Comparison of ENCODE assay signal across 1 cellular context in genomic region chr11:119381186-119381988, GRCh38.
TF ChIP-seq lines count a peak whose summit lies in the region.

USP2 (minus strand) TSS chr11:119381690; CDS start chr11:119373480, 8,210 bp downstream.

TF ChIP-seq in HepG2, 621 proteins besides CTCF, POLR2A, EP300 and RAD21 (continued from another document and continues in another):
- TF ChIP-seq SKIL (CRISPR knock-in tag; IDR thresholded peaks at IDR 0.05; ENCODE audit: borderline replicate concordance) (peak; percentile 47; the same call in 1 of the 2 replicates), ARHGAP35 (CRISPR knock-in tag; IDR thresholded peaks at IDR 0.05; ENCODE audit: borderline replicate concordance) (peak; percentile 78; the same call in 1 of the 2 replicates), ZBTB20 (CRISPR knock-in tag; IDR thresholded peaks at IDR 0.05; ENCODE audit: borderline replicate concordance, low read depth) (peak; percentile 45; the same call in 1 of the 2 replicates), HOXD1 (CRISPR knock-in tag; IDR thresholded peaks at IDR 0.05) (0 out of 2 replicates have a peak, but pooled peaks have one; percentile 46), MEIS2 (CRISPR knock-in tag; IDR thresholded peaks at IDR 0.05) (no peak), PBX2 (CRISPR knock-in tag; IDR thresholded peaks at IDR 0.05) (no peak), HOXA9 (CRISPR knock-in tag; IDR thresholded peaks at IDR 0.05; ENCODE audit: borderline replicate concordance) (no peak), ZNF772 (CRISPR knock-in tag; IDR thresholded peaks at IDR 0.05) (peak; percentile 76), ZNF205 (CRISPR knock-in tag; IDR thresholded peaks at IDR 0.05) (peak; percentile 90; the same call in 1 of the 2 replicates), NFYC (CRISPR knock-in tag; IDR thresholded peaks at IDR 0.05) (peak; percentile 78), NFE2L2 (IDR thresholded peaks at IDR 0.05; ENCODE audit: low read length) (no peak), MAX (IDR thresholded peaks at IDR 0.05) (peak; percentile 100), NBN (conservative IDR thresholded peaks at IDR 0.05) (no peak), ZNF773 (CRISPR knock-in tag; IDR thresholded peaks at IDR 0.05; ENCODE audit: borderline replicate concordance) (0 out of 2 replicates have a peak, but pooled peaks have one; percentile 14), ZNF101 (CRISPR knock-in tag; IDR thresholded peaks at IDR 0.05; ENCODE audit: borderline replicate concordance, low read depth) (no peak), AFF4 (CRISPR knock-in tag; IDR thresholded peaks at IDR 0.05) (0 out of 2 replicates have a peak, but pooled peaks have one; percentile 73), ZNF234 (CRISPR knock-in tag; conservative IDR thresholded peaks at IDR 0.05) (no peak), NR0B2 (CRISPR knock-in tag; IDR thresholded peaks at IDR 0.05) (peak; percentile 99; the same call in 1 of the 2 replicates), HIVEP1 (CRISPR knock-in tag; IDR thresholded peaks at IDR 0.05) (peak; percentile 89), MED1 (CRISPR knock-in tag; IDR thresholded peaks at IDR 0.05) (peak; percentile 57; the same call in 1 of the 2 replicates), ZNF790 (CRISPR knock-in tag; IDR thresholded peaks at IDR 0.05; ENCODE audit: borderline replicate concordance) (no peak), IKZF1 (IDR thresholded peaks at IDR 0.05) (no peak), SIX4 (CRISPR knock-in tag; IDR thresholded peaks at IDR 0.05) (peak; percentile 46; the same call in 1 of the 2 replicates), ZBTB34 (CRISPR knock-in tag; IDR thresholded peaks at IDR 0.05) (no peak; the same call in 1 of the 2 replicates), PREB (CRISPR knock-in tag; IDR thresholded peaks at IDR 0.05) (no peak), TEAD3 (CRISPR knock-in tag; optimal IDR thresholded peaks at IDR 0.05; ENCODE audit: borderline replicate concordance) (peak; percentile 52), TRIM22 (IDR thresholded peaks at IDR 0.05) (no peak), KMT2A (CRISPR knock-in tag; IDR thresholded peaks at IDR 0.05) (no peak), TOE1 (CRISPR knock-in tag; IDR thresholded peaks at IDR 0.05) (peak; percentile 64; the same call in 1 of the 2 replicates), ZNF75D (CRISPR knock-in tag; IDR thresholded peaks at IDR 0.05; ENCODE audit: borderline replicate concordance) (no peak), KAT7 (CRISPR knock-in tag; IDR thresholded peaks at IDR 0.05; ENCODE audit: borderline replicate concordance) (peak; percentile 48; the same call in 1 of the 2 replicates), ZEB1 (IDR thresholded peaks at IDR 0.05; ENCODE audit: insufficient replicate concordance, low read depth) (no peak), AGO2 (optimal IDR thresholded peaks at IDR 0.05; ENCODE audit: low read depth, low read length) (peak; percentile 13), ELF4 (CRISPR knock-in tag; IDR thresholded peaks at IDR 0.05; ENCODE audit: borderline replicate concordance) (peak; percentile 77; the same call in 1 of the 2 replicates), BRF2 (CRISPR knock-in tag; IDR thresholded peaks at IDR 0.05) (peak; percentile 72; the same call in 1 of the 2 replicates), MYC (CRISPR knock-in tag; IDR thresholded peaks at IDR 0.05; ENCODE audit: borderline replicate concordance) (peak; percentile 94), ZNF556 (CRISPR knock-in tag; IDR thresholded peaks at IDR 0.05; ENCODE audit: borderline replicate concordance) (no peak; the same call in 1 of the 2 replicates), ZBTB8A (CRISPR knock-in tag; IDR thresholded peaks at IDR 0.05; ENCODE audit: borderline replicate concordance, low read depth) (no peak), ZNF280B (CRISPR knock-in tag; IDR thresholded peaks at IDR 0.05; ENCODE audit: borderline replicate concordance) (peak; percentile 41; the same call in 1 of the 2 replicates), CC2D1A (CRISPR knock-in tag; IDR thresholded peaks at IDR 0.05) (no peak), ZNF549 (CRISPR knock-in tag; IDR thresholded peaks at IDR 0.05) (no peak), ZGPAT (CRISPR knock-in tag; IDR thresholded peaks at IDR 0.05) (peak; percentile 84), HCFC1 (IDR thresholded peaks at IDR 0.05; ENCODE audit: low read depth, low read length) (no peak), ZBTB38 (CRISPR knock-in tag; IDR thresholded peaks at IDR 0.05) (no peak; the same call in 1 of the 2 replicates), SP5 (CRISPR knock-in tag; IDR thresholded peaks at IDR 0.05; ENCODE audit: borderline replicate concordance, low read depth) (peak; percentile 45; the same call in 1 of the 2 replicates), ZNF124 (CRISPR knock-in tag; IDR thresholded peaks at IDR 0.05) (peak; percentile 72; the same call in 1 of the 2 replicates), PAX8 (CRISPR knock-in tag; IDR thresholded peaks at IDR 0.05; ENCODE audit: borderline replicate concordance) (no peak), KLF13 (CRISPR knock-in tag; IDR thresholded peaks at IDR 0.05) (no peak), ZSCAN29 (CRISPR knock-in tag; conservative IDR thresholded peaks at IDR 0.05) (no peak), ZNF326 (CRISPR knock-in tag; IDR thresholded peaks at IDR 0.05; ENCODE audit: borderline replicate concordance) (no peak), SMARCE1 (IDR thresholded peaks at IDR 0.05; ENCODE audit: borderline replicate concordance) (no peak), FOSL1 (CRISPR knock-in tag; IDR thresholded peaks at IDR 0.05; ENCODE audit: borderline replicate concordance) (no peak), ZSCAN22 (CRISPR knock-in tag; IDR thresholded peaks at IDR 0.05) (no peak), RELA (CRISPR knock-in tag; IDR thresholded peaks at IDR 0.05) (no peak)
